18 cellular contexts compared by ENCODE assay signal in the genomic region with DNA sequence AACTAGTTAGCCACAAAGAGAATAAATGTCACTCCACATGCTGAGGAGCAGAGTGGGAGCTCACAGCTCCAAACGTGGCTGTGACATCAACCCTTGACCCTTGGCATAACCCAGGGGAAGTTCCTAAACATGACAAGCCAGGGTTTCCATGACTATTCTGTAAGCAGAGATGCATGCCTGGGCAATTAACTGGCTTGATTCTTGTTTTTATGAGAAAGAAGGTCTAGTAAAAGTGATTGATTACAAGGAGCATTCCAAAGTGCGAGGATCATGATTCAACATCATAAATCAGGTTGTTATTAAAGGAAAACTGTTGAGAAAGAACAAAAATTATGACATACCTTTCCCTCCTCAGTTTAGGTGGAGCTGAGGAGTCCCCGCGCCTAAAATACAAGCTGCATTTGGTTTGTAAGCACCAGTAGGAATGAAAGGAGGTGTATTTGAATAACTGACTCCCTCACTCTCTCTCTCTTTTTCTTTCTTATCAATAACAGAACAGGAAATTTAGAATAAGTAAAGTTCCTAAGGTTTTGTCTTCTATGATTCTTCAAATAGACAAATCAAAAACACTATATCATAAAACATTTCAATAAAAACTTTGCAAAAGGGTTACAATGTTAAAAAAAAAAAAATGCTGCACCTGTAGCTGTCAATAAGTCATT.
DNase-seq lines count a peak whose midpoint lies in the region; TF ChIP-seq lines count a peak whose summit lies in the region.
"Had no signal": no experiment of that assay in that cellular context is flagged by ENCODE, and none has a peak within 500 bp of the region (broad histone marks: within the 10 kb centered on the region; RNA-seq: fewer than 3 reads in every experiment).

No MANE protein-coding gene starts in this region.

- H3F3A ChIP-seq in neural progenitor cell (ENCODE audit: low read depth), result no peaks in the 10 kb centered on the region

- H3K4me3 Mint-ChIP-seq in neural progenitor cell, result no peak overlapping the region
- H3K4me3 Mint-ChIP-seq: activated B cell treated with CpG ODN at 0.5 μM for 24 hours had no signal

- DNase-seq in ELF-1 (ENCODE audit: low read depth, low spot score) (peak; percentile 6), NCI-H460 (ENCODE audit: extremely low read depth, low read depth) (peak; percentile 54), epithelial cell of proximal tubule (ENCODE audit: low read depth) (peak; percentile 13), neural progenitor cell (ENCODE audit: low spot score) (peak; percentile 5), activated gamma-delta T cell (lab: John Stamatoyannopoulos, UW) (no peak), NCI-H2081 (lab: John Stamatoyannopoulos, UW) (no peak), NCI-H2107 treated with DMSO at 0.1 percent for 48 hours (lab: John Stamatoyannopoulos, UW; ENCODE audit: unreplicated experiment) (no peak), AG20443 (ENCODE audit: low spot score) (no peak)
- DNase-seq: activated B cell treated with CpG ODN at 0.5 μM for 24 hours; DND-41; MM.1S; NCI-H2171 treated with DMSO at 0.1 percent for 48 hours; psoas muscle; SK-N-SH; stimulated activated CD4-positive, alpha-beta T cell treated with anti-CD3 and anti-CD28 coated beads, Interleukin-1b, Interleukin-23, amount 100 ng/mL, for 48 hours had no signal

- H3K36me3 ChIP-seq in neural progenitor cell, result no peaks in the 10 kb centered on the region
- H3K36me3 ChIP-seq: adrenal gland, vagina had no signal

- no peaks in the 10 kb centered on the region for H3K4me1 ChIP-seq in neural progenitor cell
- H3K4me1 ChIP-seq: psoas muscle had no signal

- H3K36me3 Mint-ChIP-seq in neural progenitor cell, result peaks cover 2% of the 10 kb centered on the region

- H3K4me1 Mint-ChIP-seq in neural progenitor cell, result peaks cover 18% of the 10 kb centered on the region

- H3K4me2 ChIP-seq in neural progenitor cell, result no peak overlapping the region
- H3K4me2 ChIP-seq: SK-N-SH had no signal

- H3K9me3 Mint-ChIP-seq in neural progenitor cell, result peaks cover 5% of the 10 kb centered on the region

- H3K27me3 Mint-ChIP-seq in neural progenitor cell (ENCODE audit: insufficient read depth, low read depth), result no peaks in the 10 kb centered on the region
- H3K27me3 Mint-ChIP-seq: activated B cell treated with CpG ODN at 0.5 μM for 24 hours, B cell had no signal

- no peaks in the 10 kb centered on the region for H3K9me3 ChIP-seq in neural progenitor cell (ENCODE audit: low read depth)
- H3K9me3 ChIP-seq: adrenal gland, psoas muscle, SK-N-SH, vagina had no signal

- H3K9ac ChIP-seq in neural progenitor cell, result no peak overlapping the region
- H3K9ac ChIP-seq: SK-N-SH had no signal

- TF ChIP-seq CTCF in epithelial cell of proximal tubule (conservative IDR thresholded peaks at IDR 0.05; ENCODE audit: low read depth, low read length), result no peak
- TF ChIP-seq CTCF in neural progenitor cell (IDR thresholded peaks at IDR 0.05), result no peak

- H3K27me3 ChIP-seq in neural progenitor cell, result no peaks in the 10 kb centered on the region
- H3K27me3 ChIP-seq: adrenal gland, vagina had no signal

- H4K20me1 ChIP-seq in neural progenitor cell (ENCODE audit: low read depth), result no peaks in the 10 kb centered on the region

- no peaks in the 10 kb centered on the region for H3K79me2 ChIP-seq in neural progenitor cell (ENCODE audit: low read depth)

- no peak overlapping the region for H2AFZ ChIP-seq in neural progenitor cell (replicated peaks)

- H3K27ac ChIP-seq in neural progenitor cell, result no peak overlapping the region
- H3K27ac ChIP-seq: adrenal gland, psoas muscle, vagina had no signal

- H3K27ac Mint-ChIP-seq in neural progenitor cell, result peak overlapping the region; percentile 35
- H3K27ac Mint-ChIP-seq: activated B cell treated with CpG ODN at 0.5 μM for 24 hours had no signal

- H3K4me3 ChIP-seq in epithelial cell of proximal tubule (ENCODE audit: low read depth, low read length), result no peak overlapping the region
- H3K4me3 ChIP-seq in neural progenitor cell, result no peak overlapping the region
- H3K4me3 ChIP-seq: adrenal gland, psoas muscle, vagina had no signal

Comparison
In these comparisons a context has a peak if more than half of its experiments do, and no peak if none do; other contexts are left out.
1. DNase-seq: peak in ELF-1 (single experiment), NCI-H460 (single experiment), epithelial cell of proximal tubule (single experiment) and neural progenitor cell (single experiment); none in activated gamma-delta T cell (single experiment), NCI-H2081 (0 of 2), NCI-H2107 treated with DMSO at 0.1 percent for 48 hours (single experiment) and AG20443 (single experiment).